1 cellular context compared by ENCODE assay signal in genomic region chr6:113979930-113980329, GRCh38.
A peak's percentile ranks its signal among the peaks of the same experiment; 100 is the strongest.
TF ChIP-seq lines count a peak whose summit lies in the region.

No MANE protein-coding gene starts in this region.

TF ChIP-seq in GM12878, 131 proteins besides CTCF, POLR2A, EP300 and RAD21 (continued from another document):
- TF ChIP-seq ZBTB4 (CRISPR knock-in tag; IDR thresholded peaks at IDR 0.05) (no peak), ZNF622 (IDR thresholded peaks at IDR 0.05) (no peak), HCFC1 (IDR thresholded peaks at IDR 0.05; ENCODE audit: low read length) (no peak), ZNF274 (IDR thresholded peaks at IDR 0.05; ENCODE audit: insufficient read depth, insufficient read length) (no peak), IKZF1 (conservative IDR thresholded peaks at IDR 0.05) (0 out of 2 replicates have a peak, but pooled peaks have one; percentile 24), SIN3A (IDR thresholded peaks at IDR 0.05; ENCODE audit: low read depth, low read length) (no peak), SMAD1 (IDR thresholded peaks at IDR 0.05; ENCODE audit: low read depth, partially characterized antibody) (no peak), TAF1 (IDR thresholded peaks at IDR 0.05; ENCODE audit: borderline replicate concordance, low read depth, low read length) (no peak), IRF4 (IDR thresholded peaks at IDR 0.05; ENCODE audit: low read depth, low read length) (0 out of 2 replicates have a peak, but pooled peaks have one; percentile 27), SMARCA5 (IDR thresholded peaks at IDR 0.05) (0 out of 2 replicates have a peak, but pooled peaks have one; percentile 67), BHLHE40 (IDR thresholded peaks at IDR 0.05; ENCODE audit: borderline replicate concordance in 1 of 2, low read depth in 2 of 2, low read length in 1 of 2) (no peak), FOXK2 (IDR thresholded peaks at IDR 0.05) (no peak), STAT1 (conservative IDR thresholded peaks at IDR 0.05) (no peak), CHD4 (IDR thresholded peaks at IDR 0.05) (no peak), HDGF (IDR thresholded peaks at IDR 0.05) (no peak), FOXM1 (IDR thresholded peaks at IDR 0.05; ENCODE audit: low read depth, low read length) (no peak), MYB (IDR thresholded peaks at IDR 0.05; ENCODE audit: borderline replicate concordance, low read depth, low read length) (no peak), IKZF2 (IDR thresholded peaks at IDR 0.05) (peak; percentile 20 to 23; a peak in 2 of 4 replicates), SPI1 (IDR thresholded peaks at IDR 0.05; ENCODE audit: borderline replicate concordance, insufficient read depth, low read depth, low read length) (peak; percentile 91), PBX3 (IDR thresholded peaks at IDR 0.05; ENCODE audit: insufficient replicate concordance, low read depth, low read length) (no peak), POLR2AphosphoS5 (IDR thresholded peaks at IDR 0.05; ENCODE audit: low read length) (no peak), TCF12 (IDR thresholded peaks at IDR 0.05; ENCODE audit: low read depth, low read length) (no peak), NFIC (IDR thresholded peaks at IDR 0.05; ENCODE audit: low read depth, low read length) (no peak), ELK1 (IDR thresholded peaks at IDR 0.05; ENCODE audit: low read depth, low read length) (no peak), ESRRA (IDR thresholded peaks at IDR 0.05; ENCODE audit: low read length) (no peak)
